Comparison of ENCODE assay signal across 8 cellular contexts in genomic region chr9:135906291-135907005, GRCh38. TPM values are rescaled to one million over a fixed set of nuclear protein-coding genes. Genes with fewer than 3 reads are reported as not detected.
A peak's percentile ranks its signal among the peaks of the same experiment; 100 is the strongest.
DNase-seq lines count a peak whose midpoint lies in the region; ATAC-seq, FAIRE-seq and TF ChIP-seq lines count a peak whose summit lies in the region.

No MANE protein-coding gene starts in this region.

- peak overlapping the region; percentile 59 to 88 (median 74) for H3K9ac ChIP-seq in H1 (replicated peaks in 1 of 4; ENCODE audit: extremely low read depth in 1 of 4, low read depth in 3 of 4, low read length in 3 of 4)

- H3K79me1 ChIP-seq in H1 (ENCODE audit: low read depth, low read length) = peaks cover 16% of the 10 kb centered on the region

- H3K18ac ChIP-seq in H1 (ENCODE audit: extremely low read depth, low read length) = peak overlapping the region; percentile 71

- DNase-seq in right atrium auricular region (ENCODE audit: low spot score) = no peak
- DNase-seq in Right ventricle myocardium inferior (ENCODE audit: missing footprints) = no peak
- DNase-seq in SJSA1 (ENCODE audit: low read depth in 1 of 2, low spot score in 2 of 2) = peak in 1 of 2 experiments; percentile 23
- DNase-seq in H1 (ENCODE audit: low read depth in 1 of 2, low spot score in 2 of 2) = peak in 1 of 2 experiments; percentile 57
- peak in 5 of 10 donors; percentile 15 to 26 (median 22) for DNase-seq in naive thymus-derived CD8-positive, alpha-beta T cell
- no peak for DNase-seq in AG20443 (ENCODE audit: low spot score)
- DNase-seq in NCI-H2029 (lab: John Stamatoyannopoulos, UW) = no peak

- peaks cover 0 to 10% (median 4%) of the 10 kb centered on the region in 9 donors for H3K9me3 Mint-ChIP-seq in naive thymus-derived CD8-positive, alpha-beta T cell

- peak overlapping the region; percentile 79 to 84 for H3K4me2 ChIP-seq in H1 (ENCODE audit: insufficient read depth in 1 of 2, low read depth in 2 of 2, low read length in 2 of 2)

- H4K8ac ChIP-seq in H1 (ENCODE audit: extremely low read depth, insufficient read depth, low read length) = peak overlapping the region; percentile 89; the same call in 1 of the 2 replicates

- H2BK15ac ChIP-seq in H1 (ENCODE audit: low read length) = no peak overlapping the region

- H3K14ac ChIP-seq in H1 (ENCODE audit: insufficient read length) = no peak overlapping the region

- H3K23me2 ChIP-seq in H1 (ENCODE audit: low read depth, low read length) = peaks cover 3% of the 10 kb centered on the region

- H2AK5ac ChIP-seq in H1 (ENCODE audit: low read depth, low read length) = no peak overlapping the region

- TF ChIP-seq EP300 in H1 (IDR thresholded peaks at IDR 0.05; ENCODE audit: borderline replicate concordance in 1 of 2, low read depth in 2 of 2, low read length in 2 of 2) = no peak

- WGBS in H1 (ENCODE audit: extremely low coverage in 1 of 2, insufficient coverage in 1 of 2, insufficient read length in 1 of 2, insufficient replicate concordance in 2 of 2, low coverage in 1 of 2, low lambda C conversion rate in 2 of 2, missing lambda C conversion rate in 1 of 2), 2 experiments = 2% methylated on average over 28 of the region's 70 CpGs; no CpG with 5 or more reads in 1 of the 2 experiments

- H4K20me1 ChIP-seq in H1 (replicated peaks in 1 of 2; ENCODE audit: control insufficient read depth in 1 of 2, insufficient read depth in 2 of 2, low read length in 2 of 2) = peaks cover 14 to 29% of the 10 kb centered on the region in 2 experiments

- H3K79me2 ChIP-seq in H1 (ENCODE audit: control insufficient read depth in 1 of 2, insufficient read depth in 2 of 2, low read length in 2 of 2) = peaks cover 45 to 62% of the 10 kb centered on the region in 2 experiments

- peak overlapping the region; percentile 21 for H3K56ac ChIP-seq in H1 (replicated peaks; ENCODE audit: insufficient read length, low read depth, low read length)

- no peak overlapping the region for H2BK12ac ChIP-seq in H1 (ENCODE audit: low read depth, low read length)

- H4K91ac ChIP-seq in H1 (replicated peaks; ENCODE audit: insufficient read length, low read length) = no peak overlapping the region

- peak overlapping the region; percentile 40 to 93 (median 85) for H3K27ac Mint-ChIP-seq in naive thymus-derived CD8-positive, alpha-beta T cell

- POLR2A ChIA-PET in H1 (lab: Charles Lee; ENCODE audit: partially characterized antibody) = interaction anchor here (0.8 to 1.4 kb wide), 8 partner anchors 15 to 61 kb away, joined by 3 to 5 read pairs (median 3); no protein-coding TSS in a partner anchor
- POLR2A ChIA-PET in naive thymus-derived CD8-positive, alpha-beta T cell (lab: Charles Lee) = interaction anchor here (1.2 to 1.7 kb wide), 2 partner anchors 55 to 1335 kb away, joined by 3 to 5 read pairs; partner anchors contain the start of genes TUBB4B and UBAC1

- no peak for FAIRE-seq in H1 (lab: Jason Lieb, UNC)

- intact Hi-C loops in Right ventricle myocardium inferior (cut with DNase I) = loop anchor here (5.0 kb wide), 3 partner anchors 41 to 56 kb away; partner anchors contain the start of gene UBAC1

- no peak overlapping the region for H2BK20ac ChIP-seq in H1 (ENCODE audit: low read length)

- TF ChIP-seq CTCF in right atrium auricular region (IDR thresholded peaks at IDR 0.05) (no peak), H1 (IDR thresholded peaks at IDR 0.05; ENCODE audit: control extremely low read depth in 1 of 3, insufficient read depth in 1 of 3, low read depth in 1 of 3, low read length in 3 of 3) (no peak)

- peak overlapping the region; percentile 64 to 70 for H3K27ac ChIP-seq in right atrium auricular region
- H3K27ac ChIP-seq in SJSA1 = no peak overlapping the region
- H3K27ac ChIP-seq in H1 (ENCODE audit: low read depth, low read length) = no peak overlapping the region

- peaks cover 15 to 30% (median 15%) of the 10 kb centered on the region in 3 donors for H3K36me3 Mint-ChIP-seq in naive thymus-derived CD8-positive, alpha-beta T cell

- CTCF ChIA-PET in H1 (lab: Charles Lee; ENCODE audit: partially characterized antibody) = interaction anchor here (0.6 kb wide), 1 partner anchor 29 kb away, joined by 3 read pairs; no protein-coding TSS in a partner anchor

- peak overlapping the region; percentile 60 to 65 for H3K4me3 ChIP-seq in right atrium auricular region
- peak overlapping the region; percentile 58 for H3K4me3 ChIP-seq in SJSA1
- H3K4me3 ChIP-seq in H1 (ENCODE audit: extremely low read depth in 1 of 4, insufficient read depth in 2 of 4, low read depth in 3 of 4, low read length in 4 of 4) = peak overlapping the region; percentile 68 to 93 (median 80)

- H3K36me3 ChIP-seq in right atrium auricular region (no peaks in the 10 kb centered on the region), SJSA1 (peaks cover 31% of the 10 kb centered on the region), H1 (ENCODE audit: control insufficient read depth in 2 of 4, insufficient read depth in 4 of 4, low read length in 3 of 4) (peaks cover 0 to 12% (median 1%) of the 10 kb centered on the region in 4 experiments; a peak in 3 of 8 replicates)

- peak overlapping the region; percentile 73 to 93 (median 90) for H3K4me3 Mint-ChIP-seq in naive thymus-derived CD8-positive, alpha-beta T cell

- no peak overlapping the region for H3K23ac ChIP-seq in H1 (ENCODE audit: insufficient read length)

- H2BK120ac ChIP-seq in H1 (replicated peaks; ENCODE audit: low read depth, low read length) = no peak overlapping the region

- no peak overlapping the region for H3K4ac ChIP-seq in H1 (replicated peaks; ENCODE audit: insufficient read length, low read depth, low read length)

- TF ChIP-seq POLR2A in H1 (IDR thresholded peaks at IDR 0.05; ENCODE audit: control extremely low read depth in 1 of 2, low read depth in 2 of 2, low read length in 2 of 2) = no peak

- H2BK5ac ChIP-seq in H1 (ENCODE audit: low read depth, low read length) = no peak overlapping the region

- H3K9me3 ChIP-seq in right atrium auricular region (no peaks in the 10 kb centered on the region), SJSA1 (replicated peaks) (no peaks in the 10 kb centered on the region), H1 (ENCODE audit: insufficient read depth in 2 of 2, low read depth in 1 of 2, low read length in 1 of 2) (no peaks in the 10 kb centered on the region; a peak in 1 of 4 replicates)

- H3K27me3 ChIP-seq in right atrium auricular region = no peaks in the 10 kb centered on the region
- no peaks in the 10 kb centered on the region for H3K27me3 ChIP-seq in SJSA1 (replicated peaks)
- H3K27me3 ChIP-seq in H1 (replicated peaks in 1 of 4; ENCODE audit: control insufficient read depth in 3 of 4, extremely low read depth in 1 of 4, insufficient read depth in 3 of 4, low read length in 3 of 4) = peaks cover 0 to 4% (median 1%) of the 10 kb centered on the region in 4 experiments; a peak in 3 of 7 replicates

- no peaks in the 10 kb centered on the region for H3K27me3 Mint-ChIP-seq in naive thymus-derived CD8-positive, alpha-beta T cell

- TF ChIP-seq RAD21 in H1 (IDR thresholded peaks at IDR 0.05 in 1 of 2, conservative IDR thresholded peaks at IDR 0.05 in 1 of 2; ENCODE audit: low read depth in 2 of 2, low read length in 2 of 2) = no peak

- H4K5ac ChIP-seq in H1 (ENCODE audit: insufficient read length, low read depth, low read length) = no peak overlapping the region

- peaks cover 0 to 42% of the 10 kb centered on the region in 2 donors for H3K4me1 ChIP-seq in right atrium auricular region
- H3K4me1 ChIP-seq in SJSA1 (replicated peaks) = peaks cover 31% of the 10 kb centered on the region
- H3K4me1 ChIP-seq in H1 (replicated peaks in 1 of 4; ENCODE audit: control insufficient read depth in 3 of 4, insufficient read depth in 4 of 4, low read length in 3 of 4) = peaks cover 13 to 15% (median 14%) of the 10 kb centered on the region in 4 experiments

- H3K4me1 Mint-ChIP-seq in naive thymus-derived CD8-positive, alpha-beta T cell = peaks cover 41 to 70% (median 61%) of the 10 kb centered on the region in 4 donors

- no peak overlapping the region for H2AFZ ChIP-seq in H1 (ENCODE audit: low read length)

- ATAC-seq in Right ventricle myocardium inferior = no peak
- peak; percentile 13 for ATAC-seq in HG03039 (IDR thresholded peaks at IDR 0.05; ENCODE audit: unreplicated experiment)
- ATAC-seq in naive thymus-derived CD8-positive, alpha-beta T cell = no peak

TF ChIP-seq in H1, 55 proteins besides CTCF, POLR2A, EP300 and RAD21 (continues in another document):
- no peak for TF ChIP-seq JUN (IDR thresholded peaks at IDR 0.05; ENCODE audit: low read depth, low read length)
- no peak for TF ChIP-seq TAF7 (optimal IDR thresholded peaks at IDR 0.05; ENCODE audit: borderline replicate concordance, low read depth, low read length)
- TF ChIP-seq SIRT6 (IDR thresholded peaks at IDR 0.05; ENCODE audit: low read length) = no peak

RNA-seq across cellular contexts. Expression of gene CAMSAP1, which starts 0.9 kb away (rescaled TPM):
- total RNA-seq in right atrium auricular region (10 to 100 TPM; 19.4 to 21.4 TPM), Right ventricle myocardium inferior (17.6 TPM)
- total RNA-seq in SJSA1 (2014; rRNA removed; shearing (Covaris generic)) = 16.6 and 17.4 TPM in 2 replicates
- 43.1 and 44.0 TPM in 2 replicates for total RNA-seq in H1 (2021; fragmentation: NEBNext Ultra II Directional; extraction: Animal tissue kit (Norgen Biotek cat#: 25700))
- 13.4 and 14.4 TPM in 2 replicates for polyA plus RNA-seq in H1 (2011; rRNA removed)
- polyA plus RNA-seq in H1 (2011; cell fraction: cytosol; rRNA removed) = 10.7 TPM
- polyA plus RNA-seq in H1 (2011; cell fraction: nucleus; rRNA removed) = 29.4 TPM
- polyA plus RNA-seq in H1 (2012, experiment 1 of 2) = 18.7 to 25.2 TPM (median 22.4 TPM) in 4 replicates
- 5.8 TPM for polyA plus RNA-seq in H1 (2012, experiment 2 of 2)
- 19.1 TPM for polyA plus RNA-seq in H1 (2013, experiment 1 of 2)
- 17.7 TPM for polyA plus RNA-seq in H1 (2013, experiment 2 of 2)
- polyA minus RNA-seq in H1 (2011; rRNA and poly(A)+ RNA removed) = 29.0 and 30.8 TPM in 2 replicates
- 64.3 TPM for polyA minus RNA-seq in H1 (2011; cell fraction: cytosol; rRNA and poly(A)+ RNA removed)
- 31.5 TPM for polyA minus RNA-seq in H1 (2011; cell fraction: nucleus; rRNA and poly(A)+ RNA removed)
- 10 to 100 TPM; 26.9 to 32.0 TPM for total RNA-seq in naive thymus-derived CD8-positive, alpha-beta T cell
- polyA plus RNA-seq in naive thymus-derived CD8-positive, alpha-beta T cell = 1 to 10 TPM in 2 of 3 donors, under 1 TPM in 1; 0.61 to 2.4 (median 1.1) TPM

RNA-seq across cellular contexts. Expression of gene UBAC1, which starts 54.7 kb away (rescaled TPM):
- total RNA-seq in right atrium auricular region = 10 to 100 TPM; 58.6 to 76.9 TPM
- total RNA-seq in Right ventricle myocardium inferior = 119 TPM
- 51.6 and 59.6 TPM in 2 replicates for total RNA-seq in SJSA1 (2014; rRNA removed; shearing (Covaris generic))
- 59.3 and 63.1 TPM in 2 replicates for total RNA-seq in H1 (2021; fragmentation: NEBNext Ultra II Directional; extraction: Animal tissue kit (Norgen Biotek cat#: 25700))
- 85.2 and 105 TPM in 2 replicates for polyA plus RNA-seq in H1 (2011; rRNA removed)
- 74.8 TPM for polyA plus RNA-seq in H1 (2011; cell fraction: cytosol; rRNA removed)
- 68.0 TPM for polyA plus RNA-seq in H1 (2011; cell fraction: nucleus; rRNA removed)
- 40.4 to 56.7 TPM (median 50.5 TPM) in 4 replicates for polyA plus RNA-seq in H1 (2012, experiment 1 of 2)
- polyA plus RNA-seq in H1 (2012, experiment 2 of 2) = 65.3 TPM
- polyA plus RNA-seq in H1 (2013, experiment 1 of 2) = 51.1 TPM
- polyA plus RNA-seq in H1 (2013, experiment 2 of 2) = 54.0 TPM
- 21.6 and 41.3 TPM in 2 replicates for polyA minus RNA-seq in H1 (2011; rRNA and poly(A)+ RNA removed)
- 26.6 TPM for polyA minus RNA-seq in H1 (2011; cell fraction: cytosol; rRNA and poly(A)+ RNA removed)
- polyA minus RNA-seq in H1 (2011; cell fraction: nucleus; rRNA and poly(A)+ RNA removed) = 19.2 TPM
- total RNA-seq in naive thymus-derived CD8-positive, alpha-beta T cell = 10 to 100 TPM; 28.3 to 28.9 TPM
- 10 to 100 TPM; 19.4 to 24.7 (median 20.8) TPM for polyA plus RNA-seq in naive thymus-derived CD8-positive, alpha-beta T cell

Comparison
In these comparisons a context has a peak if more than half of its experiments do, and no peak if none do; other contexts are left out.
1. H3K27ac ChIP-seq: peak in right atrium auricular region (2 of 2); none in SJSA1 (single experiment) and H1 (single experiment).
2. Peak in every context shown above with its lines, with median percentiles within 50 percentile points of each other: H3K4me3 ChIP-seq.